Comparison of ENCODE assay signal across 19 cellular contexts in the genomic region with DNA sequence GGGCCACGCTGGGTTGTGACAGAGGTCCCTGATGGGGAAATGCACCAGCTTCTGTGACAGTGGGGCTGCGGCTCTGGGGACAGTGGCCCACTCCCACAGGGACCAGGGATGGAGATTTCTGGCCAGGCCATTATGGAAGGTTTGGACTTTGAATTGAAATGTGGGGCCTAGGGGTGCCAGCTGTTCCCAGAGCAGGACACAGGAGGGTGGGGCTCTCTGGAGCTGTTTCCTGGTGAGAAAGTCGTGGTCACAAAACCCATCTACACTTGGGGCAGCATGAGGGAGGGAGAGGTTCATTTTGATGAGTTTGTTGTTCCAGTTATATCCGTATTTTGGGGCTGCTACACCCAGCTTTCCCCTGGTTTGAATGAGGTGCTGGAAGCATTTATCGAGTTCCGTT. TPM values are rescaled to one million over a fixed set of nuclear protein-coding genes. Genes with fewer than 3 reads are reported as not detected.
DNase-seq lines count a peak whose midpoint lies in the region; ATAC-seq, FAIRE-seq and TF ChIP-seq lines count a peak whose summit lies in the region.
"Had no signal": no experiment of that assay in that cellular context is flagged by ENCODE, and none has a peak within 500 bp of the region (broad histone marks: within the 10 kb centered on the region; RNA-seq: fewer than 3 reads in every experiment).

No MANE protein-coding gene starts in this region.

- TF ChIP-seq CTCF in WTC11 (IDR thresholded peaks at IDR 0.05) (no peak), A673 (conservative IDR thresholded peaks at IDR 0.05; ENCODE audit: low read depth, low read length) (no peak)

- H3K36me3 ChIP-seq in small intestine (ENCODE audit: control insufficient read depth in 2 of 2, insufficient read depth in 2 of 2, low read length in 2 of 2) (peaks cover 4 to 11% of the 10 kb centered on the region in 2 donors), A673 (ENCODE audit: insufficient read depth, low read length, poor library complexity, severe bottlenecking) (peaks cover 33% of the 10 kb centered on the region)

- H3K4me1 ChIP-seq in small intestine (ENCODE audit: control insufficient read depth in 2 of 2, insufficient read depth in 1 of 2, low read depth in 1 of 2, low read length in 1 of 2) (no peaks in the 10 kb centered on the region), A673 (ENCODE audit: insufficient read depth, low read length, poor library complexity, severe bottlenecking) (no peaks in the 10 kb centered on the region)

- no peak overlapping the region for H3K4me3 Mint-ChIP-seq in WTC11
- H3K4me3 Mint-ChIP-seq: CD8-positive, alpha-beta memory T cell had no signal

- H3K27me3 ChIP-seq in small intestine (ENCODE audit: control insufficient read depth in 2 of 2, insufficient read depth in 2 of 2, low read length in 2 of 2) (no peaks in the 10 kb centered on the region), A673 (replicated peaks; ENCODE audit: insufficient read depth, low read depth, low read length, poor library complexity) (no peaks in the 10 kb centered on the region)
- H3K27me3 ChIP-seq: BLaER1, MG63 had no signal

- no peaks in the 10 kb centered on the region for H3K4me1 Mint-ChIP-seq in WTC11
- H3K4me1 Mint-ChIP-seq: CD8-positive, alpha-beta memory T cell had no signal

- ATAC-seq in WTC11 (no peak), left colon (peak; percentile 62)

- 64 to 81% (median 77%) methylated on average over 6 of the region's 6 CpGs for WGBS in small intestine, 3 donors

- no peaks in the 10 kb centered on the region for H3K27me3 Mint-ChIP-seq in WTC11 (ENCODE audit: low read depth)
- H3K27me3 Mint-ChIP-seq: CD8-positive, alpha-beta memory T cell had no signal

- intact Hi-C loops in left colon (cut with DNase I, micrococcal nuclease) (no loop called here), A673 (cut with micrococcal nuclease; ENCODE audit: unreplicated experiment) (no loop called here)

- BruUV-seq in A673 (replicated peaks; lab: Mats Ljungman, UMichigan), result no TSS peak

- H3K27ac Mint-ChIP-seq in WTC11, result peak overlapping the region; percentile 79; the same call in 1 of the 2 replicates
- H3K27ac Mint-ChIP-seq: CD8-positive, alpha-beta memory T cell had no signal

- no peak overlapping the region for H3K27ac ChIP-seq in small intestine (ENCODE audit: low read depth in 1 of 2, low read length in 1 of 2)
- H3K27ac ChIP-seq in A673 (ENCODE audit: low read depth, low read length, poor library complexity, severe bottlenecking), result no peak overlapping the region
- H3K27ac ChIP-seq: BLaER1 had no signal

- no peaks in the 10 kb centered on the region for H3K9me3 Mint-ChIP-seq in WTC11
- H3K9me3 Mint-ChIP-seq: CD8-positive, alpha-beta memory T cell had no signal

- H3K36me3 Mint-ChIP-seq in WTC11, result peaks cover 28% of the 10 kb centered on the region
- H3K36me3 Mint-ChIP-seq: CD8-positive, alpha-beta memory T cell had no signal

- H3K9me3 ChIP-seq in small intestine (ENCODE audit: control insufficient read depth, low read depth) (no peaks in the 10 kb centered on the region), A673 (ENCODE audit: low read depth, low read length, poor library complexity, severe bottlenecking) (no peaks in the 10 kb centered on the region)
- H3K9me3 ChIP-seq: BLaER1, MG63 had no signal

- H3K4me3 ChIP-seq in small intestine (ENCODE audit: low read depth in 1 of 2, low read length in 2 of 2), result no peak overlapping the region
- H3K4me3 ChIP-seq in A673 (ENCODE audit: low read depth, low read length, poor library complexity, severe bottlenecking), result no peak overlapping the region
- H3K4me3 ChIP-seq: BLaER1, MG63 had no signal

- CTCF ChIA-PET in WTC11 (lab: Charles Lee), result no interaction called here
- CTCF ChIA-PET in A673 (lab: Charles Lee), result no interaction called here

- peak; percentile 65 for FAIRE-seq in GM12892 (lab: Jason Lieb, UNC)
- FAIRE-seq in small intestine (lab: Jason Lieb, UNC), result no peak

- POLR2A ChIA-PET in WTC11 (lab: Charles Lee) (no interaction called here), A673 (lab: Charles Lee; ENCODE audit: low non-redundant PET) (no interaction called here)

- TF ChIP-seq POLR2A in GM12892 (IDR thresholded peaks at IDR 0.05; ENCODE audit: low read depth, low read length), result no peak

- DNase-seq in GM12892 (ENCODE audit: insufficient read length), result no peak
- DNase-seq in WTC11 (ENCODE audit: low spot score), result no peak
- DNase-seq in left colon, result no peak
- peak; percentile 40 for DNase-seq in small intestine
- DNase-seq in DMS 273 (lab: John Stamatoyannopoulos, UW; ENCODE audit: unreplicated experiment), result no peak
- no peak for DNase-seq in A673 (ENCODE audit: low spot score)
- DNase-seq in effector CD4-positive, alpha-beta T cell, result no peak
- DNase-seq: CD8-positive, alpha-beta memory T cell; DMS 273 treated with DMSO at 0.1 percent for 48 hours; EL; HCEC 1CT; MG63; NCI-H1092 treated with DMSO at 0.1 percent for 48 hours; NCI-H1694; NCI-H2107; NCI-H345; NCI-H526 treated with DMSO at 0.1 percent for 48 hours; NK-92 treated with Interleukin-12 subunit alpha and Interleukin-12 subunit beta, amount 100 ng/mL, for 24 hours had no signal

TF ChIP-seq in WTC11, 78 proteins besides CTCF, POLR2A, EP300 and RAD21:
- TF ChIP-seq ZNF138 (CRISPR knock-in tag; conservative IDR thresholded peaks at IDR 0.05) (no peak), JUN (CRISPR knock-in tag; IDR thresholded peaks at IDR 0.05) (no peak), ZNF671 (CRISPR knock-in tag; IDR thresholded peaks at IDR 0.05) (no peak), PRRX2 (CRISPR knock-in tag; IDR thresholded peaks at IDR 0.05) (no peak), SMAD3 (CRISPR knock-in tag; IDR thresholded peaks at IDR 0.05; ENCODE audit: borderline replicate concordance) (no peak), EMX1 (CRISPR knock-in tag; IDR thresholded peaks at IDR 0.05) (no peak)
- TF ChIP-seq, protein P1, sequence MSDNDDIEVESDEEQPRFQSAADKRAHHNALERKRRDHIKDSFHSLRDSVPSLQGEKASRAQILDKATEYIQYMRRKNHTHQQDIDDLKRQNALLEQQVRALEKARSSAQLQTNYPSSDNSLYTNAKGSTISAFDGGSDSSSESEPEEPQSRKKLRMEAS (CRISPR knock-in tag; IDR thresholded peaks at IDR 0.05), result no peak
- TF ChIP-seq, protein P2, sequence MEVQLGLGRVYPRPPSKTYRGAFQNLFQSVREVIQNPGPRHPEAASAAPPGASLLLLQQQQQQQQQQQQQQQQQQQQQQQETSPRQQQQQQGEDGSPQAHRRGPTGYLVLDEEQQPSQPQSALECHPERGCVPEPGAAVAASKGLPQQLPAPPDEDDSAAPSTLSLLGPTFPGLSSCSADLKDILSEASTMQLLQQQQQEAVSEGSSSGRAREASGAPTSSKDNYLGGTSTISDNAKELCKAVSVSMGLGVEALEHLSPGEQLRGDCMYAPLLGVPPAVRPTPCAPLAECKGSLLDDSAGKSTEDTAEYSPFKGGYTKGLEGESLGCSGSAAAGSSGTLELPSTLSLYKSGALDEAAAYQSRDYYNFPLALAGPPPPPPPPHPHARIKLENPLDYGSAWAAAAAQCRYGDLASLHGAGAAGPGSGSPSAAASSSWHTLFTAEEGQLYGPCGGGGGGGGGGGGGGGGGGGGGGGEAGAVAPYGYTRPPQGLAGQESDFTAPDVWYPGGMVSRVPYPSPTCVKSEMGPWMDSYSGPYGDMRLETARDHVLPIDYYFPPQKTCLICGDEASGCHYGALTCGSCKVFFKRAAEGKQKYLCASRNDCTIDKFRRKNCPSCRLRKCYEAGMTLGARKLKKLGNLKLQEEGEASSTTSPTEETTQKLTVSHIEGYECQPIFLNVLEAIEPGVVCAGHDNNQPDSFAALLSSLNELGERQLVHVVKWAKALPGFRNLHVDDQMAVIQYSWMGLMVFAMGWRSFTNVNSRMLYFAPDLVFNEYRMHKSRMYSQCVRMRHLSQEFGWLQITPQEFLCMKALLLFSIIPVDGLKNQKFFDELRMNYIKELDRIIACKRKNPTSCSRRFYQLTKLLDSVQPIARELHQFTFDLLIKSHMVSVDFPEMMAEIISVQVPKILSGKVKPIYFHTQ (CRISPR knock-in tag; IDR thresholded peaks at IDR 0.05), result no peak
- TF ChIP-seq, protein P3, sequence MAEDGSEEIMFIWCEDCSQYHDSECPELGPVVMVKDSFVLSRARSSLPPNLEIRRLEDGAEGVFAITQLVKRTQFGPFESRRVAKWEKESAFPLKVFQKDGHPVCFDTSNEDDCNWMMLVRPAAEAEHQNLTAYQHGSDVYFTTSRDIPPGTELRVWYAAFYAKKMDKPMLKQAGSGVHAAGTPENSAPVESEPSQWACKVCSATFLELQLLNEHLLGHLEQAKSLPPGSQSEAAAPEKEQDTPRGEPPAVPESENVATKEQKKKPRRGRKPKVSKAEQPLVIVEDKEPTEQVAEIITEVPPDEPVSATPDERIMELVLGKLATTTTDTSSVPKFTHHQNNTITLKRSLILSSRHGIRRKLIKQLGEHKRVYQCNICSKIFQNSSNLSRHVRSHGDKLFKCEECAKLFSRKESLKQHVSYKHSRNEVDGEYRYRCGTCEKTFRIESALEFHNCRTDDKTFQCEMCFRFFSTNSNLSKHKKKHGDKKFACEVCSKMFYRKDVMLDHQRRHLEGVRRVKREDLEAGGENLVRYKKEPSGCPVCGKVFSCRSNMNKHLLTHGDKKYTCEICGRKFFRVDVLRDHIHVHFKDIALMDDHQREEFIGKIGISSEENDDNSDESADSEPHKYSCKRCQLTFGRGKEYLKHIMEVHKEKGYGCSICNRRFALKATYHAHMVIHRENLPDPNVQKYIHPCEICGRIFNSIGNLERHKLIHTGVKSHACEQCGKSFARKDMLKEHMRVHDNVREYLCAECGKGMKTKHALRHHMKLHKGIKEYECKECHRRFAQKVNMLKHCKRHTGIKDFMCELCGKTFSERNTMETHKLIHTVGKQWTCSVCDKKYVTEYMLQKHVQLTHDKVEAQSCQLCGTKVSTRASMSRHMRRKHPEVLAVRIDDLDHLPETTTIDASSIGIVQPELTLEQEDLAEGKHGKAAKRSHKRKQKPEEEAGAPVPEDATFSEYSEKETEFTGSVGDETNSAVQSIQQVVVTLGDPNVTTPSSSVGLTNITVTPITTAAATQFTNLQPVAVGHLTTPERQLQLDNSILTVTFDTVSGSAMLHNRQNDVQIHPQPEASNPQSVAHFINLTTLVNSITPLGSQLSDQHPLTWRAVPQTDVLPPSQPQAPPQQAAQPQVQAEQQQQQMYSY (CRISPR knock-in tag; IDR thresholded peaks at IDR 0.05), result no peak

RNA-seq across cellular contexts. Expression of a gene that starts 52.2 kb away (rescaled TPM):
- polyA plus RNA-seq in GM12892 (2012; ENCODE audit: missing spikeins), result 2.6 TPM
- total RNA-seq in WTC11 (2021) (41.6 to 48.8 TPM (median 41.9 TPM) in 3 replicates), left colon (100 to 1,000 TPM in 1 of 2 donors, 10 to 100 TPM in 1; 86.8 to 106 TPM), A673 (2021) (67.0 and 76.3 TPM in 2 replicates)
- polyA plus RNA-seq in small intestine, result 10 to 100 TPM; 39.7 to 84.1 (median 72.8) TPM
